Comparison of ENCODE assay signal across 24 cellular contexts in the genomic region with DNA sequence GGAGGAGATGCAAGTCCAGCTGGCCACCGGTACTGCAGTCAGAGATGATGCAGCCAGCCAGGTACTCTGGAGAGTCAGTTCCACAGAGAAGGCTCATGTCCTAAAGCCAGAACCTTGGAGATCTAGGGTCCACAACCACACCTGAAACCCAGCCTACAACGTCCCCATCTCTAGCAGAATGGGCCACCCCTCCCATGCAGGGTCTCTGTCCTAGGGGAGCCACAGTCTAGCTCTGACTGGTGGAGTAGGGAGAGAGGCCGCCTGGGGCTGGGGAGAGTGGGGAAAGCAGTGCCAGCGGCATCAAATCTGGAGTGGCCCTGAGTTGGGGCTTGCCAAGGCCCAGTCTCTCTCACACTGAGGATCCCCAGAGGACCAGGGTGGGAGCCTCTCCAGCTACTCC. TPM values are rescaled to one million over a fixed set of nuclear protein-coding genes. Genes with fewer than 3 reads are reported as not detected.
A peak's percentile ranks its signal among the peaks of the same experiment; 100 is the strongest.
DNase-seq lines count a peak whose midpoint lies in the region; ATAC-seq, FAIRE-seq and TF ChIP-seq lines count a peak whose summit lies in the region.
"Had no signal": no experiment of that assay in that cellular context is flagged by ENCODE, and none has a peak within 500 bp of the region (broad histone marks: within the 10 kb centered on the region; RNA-seq: fewer than 3 reads in every experiment).

No MANE protein-coding gene starts in this region.

- H3K27me3 Mint-ChIP-seq in CD14-positive monocyte (ENCODE audit: low read depth in 3 of 3) (no peaks in the 10 kb centered on the region), T-helper 17 cell (no peaks in the 10 kb centered on the region)
- H3K27me3 Mint-ChIP-seq: CD4-positive, CD25-positive, alpha-beta regulatory T cell had no signal

- DNase-seq in CD14-positive monocyte (ENCODE audit: low spot score): peak; percentile 12
- DNase-seq in T-helper 17 cell: no peak
- no peak for DNase-seq in HepG2 (ENCODE audit: low spot score)
- DNase-seq in sciatic nerve (ENCODE audit: low spot score): peak; percentile 28
- DNase-seq in NCI-H146 (lab: John Stamatoyannopoulos, UW): no peak
- DNase-seq in activated CD8-positive, alpha-beta memory T cell treated with anti-CD3 and anti-CD28 coated beads, Interleukin-2, amount 50 U/mL, for 48 hours: no peak
- DNase-seq in NCI-H524 treated with DMSO at 0.1 percent for 48 hours (lab: John Stamatoyannopoulos, UW): no peak
- DNase-seq in HPDE6-E6E7 (ENCODE audit: extremely low spot score): no peak
- DNase-seq: CD4-positive, CD25-positive, alpha-beta regulatory T cell; DMS153; DND-41; KBM-7; MG63; NCI-H1105 treated with DMSO at 0.1 percent for 48 hours; NCI-H2029; NCI-H446; NCI-H526; RPMI8226; SHP77 treated with DMSO at 0.1 percent for 48 hours had no signal

- no peak overlapping the region for H3K27ac ChIP-seq in HepG2 (ENCODE audit: extremely low read length, insufficient read depth, low read length)
- H3K27ac ChIP-seq: SK-N-MC had no signal

- H3K36me3 Mint-ChIP-seq in CD14-positive monocyte: peaks cover 86 to 96% of the 10 kb centered on the region in 2 donors
- peaks cover 10% of the 10 kb centered on the region for H3K36me3 Mint-ChIP-seq in T-helper 17 cell (ENCODE audit: low read depth)

- 0 out of 2 replicates have a peak, but pooled peaks cover 5% of the 10 kb centered on the region for H3K4me1 ChIP-seq in HepG2 (ENCODE audit: insufficient read depth, low read length)

- H3K9me3 Mint-ChIP-seq in CD14-positive monocyte: peaks cover 0 to 5% (median 0%) of the 10 kb centered on the region in 7 donors

- no peak for TF ChIP-seq POLR2A in HepG2 (IDR thresholded peaks at IDR 0.05; ENCODE audit: insufficient read depth in 1 of 2, low read depth in 2 of 2, low read length in 2 of 2)

- no peak overlapping the region for H2AFZ ChIP-seq in HepG2 (ENCODE audit: low read length)

- in situ Hi-C loops in HepG2 (cut with HindIII; ENCODE audit: extremely low pct_ligation_motif_present, low pct_unique_long_range_greater_than_20kb): no loop called here

- 100% methylated on average over 1 of the region's 4 CpGs for WGBS in HepG2 (ENCODE audit: low lambda C conversion rate)

- BruUV-seq in HepG2 (replicated peaks; lab: Mats Ljungman, UMichigan): no TSS peak

- H3K4me1 Mint-ChIP-seq in CD14-positive monocyte: peaks cover 15% of the 10 kb centered on the region
- peaks cover 11% of the 10 kb centered on the region for H3K4me1 Mint-ChIP-seq in T-helper 17 cell

- H3K4me2 ChIP-seq in HepG2 (ENCODE audit: low read depth, low read length): no peak overlapping the region

- POLR2A ChIA-PET in HepG2 (lab: Yijun Ruan, JAX): no interaction called here

- H3K27ac Mint-ChIP-seq in CD14-positive monocyte (no peak overlapping the region), T-helper 17 cell (peak overlapping the region; percentile 88)

- no peak overlapping the region for H3K4me3 Mint-ChIP-seq in CD14-positive monocyte
- no peak overlapping the region for H3K4me3 Mint-ChIP-seq in T-helper 17 cell
- H3K4me3 Mint-ChIP-seq: CD4-positive, CD25-positive, alpha-beta regulatory T cell had no signal

- CTCF ChIA-PET in HepG2 (lab: Yijun Ruan, JAX; ENCODE audit: low intra/inter-chr PET ratio, low total read pairs): no interaction called here

- no peak overlapping the region for H3K9ac ChIP-seq in HepG2 (ENCODE audit: insufficient read depth, low read depth, low read length)

- peaks cover 7% of the 10 kb centered on the region; the same call in 1 of the 2 replicates for H4K20me1 ChIP-seq in HepG2 (ENCODE audit: insufficient read depth, low read length)

- no peaks in the 10 kb centered on the region for H3K79me2 ChIP-seq in HepG2 (ENCODE audit: insufficient read depth, low read length)

- peaks cover 44 to 84% of the 10 kb centered on the region in 2 experiments for H3K36me3 ChIP-seq in HepG2 (replicated peaks in 1 of 2; ENCODE audit: control insufficient read depth in 1 of 2, insufficient read depth in 2 of 2, low read length in 2 of 2)

- intact Hi-C loops in CD14-positive monocyte (cut with micrococcal nuclease) (loop anchor here (5.0 kb wide), 1 partner anchor 76 kb away; no protein-coding TSS in a partner anchor), HepG2 (cut with micrococcal nuclease; ENCODE audit: unreplicated experiment) (loop anchor here (10.0 kb wide), 1 partner anchor 54 kb away; the partner anchor contains the start of genes CCDC12 and NBEAL2), sciatic nerve (cut with DNase I) (no loop called here)

- TF ChIP-seq EP300 in HepG2 (IDR thresholded peaks at IDR 0.05; ENCODE audit: low read depth in 2 of 2, low read length in 2 of 2) (no peak), HepG2 (CRISPR knock-in tag; IDR thresholded peaks at IDR 0.05; ENCODE audit: borderline replicate concordance) (no peak)

- TF ChIP-seq RAD21 in HepG2 (CRISPR knock-in tag; IDR thresholded peaks at IDR 0.05): no peak

- H3K9me3 ChIP-seq in T-helper 17 cell (ENCODE audit: control insufficient read depth, low read length, poor library complexity, severe bottlenecking) (no peaks in the 10 kb centered on the region), HepG2 (ENCODE audit: low read length) (no peaks in the 10 kb centered on the region; the same call in 1 of the 2 replicates)

- no peaks in the 10 kb centered on the region for H3K27me3 ChIP-seq in HepG2 (ENCODE audit: control insufficient read depth in 1 of 2, insufficient read depth in 2 of 2, low read length in 2 of 2)
- H3K27me3 ChIP-seq: MG63 had no signal

- ATAC-seq in T-helper 17 cell (no peak), HepG2 (no peak), sciatic nerve (no peak)

- TF ChIP-seq CTCF in CD14-positive monocyte (IDR thresholded peaks at IDR 0.05) (no peak), HepG2 (CRISPR knock-in tag; IDR thresholded peaks at IDR 0.05) (no peak)

- H3K4me3 ChIP-seq in HepG2 (replicated peaks in 1 of 3; ENCODE audit: insufficient read depth in 1 of 3, low read depth in 2 of 3, low read length in 3 of 3): no peak overlapping the region
- H3K4me3 ChIP-seq: MG63, SK-N-MC had no signal

- FAIRE-seq in HepG2 (lab: Jason Lieb, UNC): no peak
- FAIRE-seq: GM18507, H54 had no signal

RNA-seq across cellular contexts. Expression of gene PTH1R, which starts 43.5 kb away (rescaled TPM):
- polyA plus RNA-seq in CD14-positive monocyte: not detected
- total RNA-seq in T-helper 17 cell: not detected
- not detected in 2 replicates for total RNA-seq in HepG2 (2016; rRNA removed; fragmentation: Illumina TruSeq; extraction: Trizol)
- total RNA-seq in HepG2 (2016; cell fraction: cytosol; rRNA removed; fragmentation: Illumina TruSeq; extraction: Trizol; ENCODE audit: low read depth): not detected in 2 replicates
- not detected in 2 replicates for total RNA-seq in HepG2 (2016; cell fraction: insoluble cytoplasmic fraction; rRNA removed; fragmentation: Illumina TruSeq; extraction: Trizol)
- total RNA-seq in HepG2 (2016; cell fraction: membrane; rRNA removed; fragmentation: Illumina TruSeq; extraction: Trizol): not detected in 2 replicates
- not detected in 2 replicates for total RNA-seq in HepG2 (2016; cell fraction: nucleus; rRNA removed; fragmentation: Illumina TruSeq; extraction: Trizol)
- polyA plus RNA-seq in HepG2 (2011; rRNA removed): not detected in 2 replicates
- polyA plus RNA-seq in HepG2 (2011; cell fraction: cytosol; rRNA removed): not detected in 2 replicates
- 0.10 TPM in 1 of 2 replicates, not detected in the other for polyA plus RNA-seq in HepG2 (2011; cell fraction: nucleus; rRNA removed)
- polyA plus RNA-seq in HepG2 (2012): not detected in 2 replicates
- not detected in 2 replicates for polyA plus RNA-seq in HepG2 (2016; cell fraction: cytosol; fragmentation: Illumina TruSeq; extraction: Trizol; ENCODE audit: low read depth)
- not detected in 2 replicates for polyA plus RNA-seq in HepG2 (2016; cell fraction: insoluble cytoplasmic fraction; fragmentation: Illumina TruSeq; extraction: Trizol; ENCODE audit: low read depth)
- not detected in 2 replicates for polyA plus RNA-seq in HepG2 (2016; cell fraction: membrane; fragmentation: Illumina TruSeq; extraction: Trizol; ENCODE audit: low read depth)
- polyA plus RNA-seq in HepG2 (2016; cell fraction: nucleus; fragmentation: Illumina TruSeq; extraction: Trizol; ENCODE audit: insufficient read depth, low read depth): not detected in 2 replicates
- polyA minus RNA-seq in HepG2 (2011; rRNA and poly(A)+ RNA removed; ENCODE audit: low replicate concordance): not detected in 2 replicates
- not detected in 2 replicates for polyA minus RNA-seq in HepG2 (2011; cell fraction: cytosol; rRNA and poly(A)+ RNA removed)
- polyA minus RNA-seq in HepG2 (2011; cell fraction: nucleus; rRNA and poly(A)+ RNA removed): not detected in 2 replicates
- total RNA-seq in sciatic nerve: 6.6 TPM
- total RNA-seq: CD4-positive, CD25-positive, alpha-beta regulatory T cell had no signal
- polyA plus RNA-seq: CD4-positive, CD25-positive, alpha-beta regulatory T cell had no signal

RNA-seq across cellular contexts. Expression of gene CCDC12, which starts 55.5 kb away (rescaled TPM):
- polyA plus RNA-seq in CD14-positive monocyte (10 to 100 TPM; 50.1 to 55.8 TPM), HepG2 (2011; rRNA removed) (28.9 and 30.1 TPM in 2 replicates)
- total RNA-seq in T-helper 17 cell (10 to 100 TPM; 67.6 to 75.8 TPM), HepG2 (2016; rRNA removed; fragmentation: Illumina TruSeq; extraction: Trizol) (49.5 and 55.2 TPM in 2 replicates), sciatic nerve (40.9 TPM)
- total RNA-seq in HepG2 (2016; cell fraction: cytosol; rRNA removed; fragmentation: Illumina TruSeq; extraction: Trizol; ENCODE audit: low read depth): 28.7 and 32.4 TPM in 2 replicates
- total RNA-seq in HepG2 (2016; cell fraction: insoluble cytoplasmic fraction; rRNA removed; fragmentation: Illumina TruSeq; extraction: Trizol): 52.2 and 56.9 TPM in 2 replicates
- total RNA-seq in HepG2 (2016; cell fraction: membrane; rRNA removed; fragmentation: Illumina TruSeq; extraction: Trizol): 27.1 and 29.7 TPM in 2 replicates
- total RNA-seq in HepG2 (2016; cell fraction: nucleus; rRNA removed; fragmentation: Illumina TruSeq; extraction: Trizol): 28.6 and 32.0 TPM in 2 replicates
- polyA plus RNA-seq in HepG2 (2011; cell fraction: cytosol; rRNA removed): 32.7 and 35.6 TPM in 2 replicates
- polyA plus RNA-seq in HepG2 (2011; cell fraction: nucleus; rRNA removed): 40.0 and 40.6 TPM in 2 replicates
- 26.3 and 31.7 TPM in 2 replicates for polyA plus RNA-seq in HepG2 (2012)
- polyA plus RNA-seq in HepG2 (2016; cell fraction: cytosol; fragmentation: Illumina TruSeq; extraction: Trizol; ENCODE audit: low read depth): 14.7 and 15.4 TPM in 2 replicates
- polyA plus RNA-seq in HepG2 (2016; cell fraction: insoluble cytoplasmic fraction; fragmentation: Illumina TruSeq; extraction: Trizol; ENCODE audit: low read depth): 73.4 and 79.9 TPM in 2 replicates
- 18.7 and 18.8 TPM in 2 replicates for polyA plus RNA-seq in HepG2 (2016; cell fraction: membrane; fragmentation: Illumina TruSeq; extraction: Trizol; ENCODE audit: low read depth)
- 55.2 TPM in 2 replicates for polyA plus RNA-seq in HepG2 (2016; cell fraction: nucleus; fragmentation: Illumina TruSeq; extraction: Trizol; ENCODE audit: insufficient read depth, low read depth)
- 53.2 and 59.2 TPM in 2 replicates for polyA minus RNA-seq in HepG2 (2011; rRNA and poly(A)+ RNA removed; ENCODE audit: low replicate concordance)
- polyA minus RNA-seq in HepG2 (2011; cell fraction: cytosol; rRNA and poly(A)+ RNA removed): 9.3 and 12.2 TPM in 2 replicates
- polyA minus RNA-seq in HepG2 (2011; cell fraction: nucleus; rRNA and poly(A)+ RNA removed): 41.3 and 55.9 TPM in 2 replicates

RNA-seq across cellular contexts. Expression of gene MYL3, which starts 57.8 kb away (rescaled TPM):
- polyA plus RNA-seq in CD14-positive monocyte (not detected), HepG2 (2011; rRNA removed) (0.13 TPM in 1 of 2 replicates, not detected in the other)
- total RNA-seq in T-helper 17 cell (not detected), HepG2 (2016; rRNA removed; fragmentation: Illumina TruSeq; extraction: Trizol) (not detected in 2 replicates), sciatic nerve (3.3 TPM)
- not detected in 2 replicates for total RNA-seq in HepG2 (2016; cell fraction: cytosol; rRNA removed; fragmentation: Illumina TruSeq; extraction: Trizol; ENCODE audit: low read depth)
- not detected in 2 replicates for total RNA-seq in HepG2 (2016; cell fraction: insoluble cytoplasmic fraction; rRNA removed; fragmentation: Illumina TruSeq; extraction: Trizol)
- not detected in 2 replicates for total RNA-seq in HepG2 (2016; cell fraction: membrane; rRNA removed; fragmentation: Illumina TruSeq; extraction: Trizol)
- not detected in 2 replicates for total RNA-seq in HepG2 (2016; cell fraction: nucleus; rRNA removed; fragmentation: Illumina TruSeq; extraction: Trizol)
- polyA plus RNA-seq in HepG2 (2011; cell fraction: cytosol; rRNA removed): 0.06 TPM in 1 of 2 replicates, not detected in the other
- not detected in 2 replicates for polyA plus RNA-seq in HepG2 (2011; cell fraction: nucleus; rRNA removed)
- not detected in 2 replicates for polyA plus RNA-seq in HepG2 (2012)
- polyA plus RNA-seq in HepG2 (2016; cell fraction: cytosol; fragmentation: Illumina TruSeq; extraction: Trizol; ENCODE audit: low read depth): not detected in 2 replicates
- polyA plus RNA-seq in HepG2 (2016; cell fraction: insoluble cytoplasmic fraction; fragmentation: Illumina TruSeq; extraction: Trizol; ENCODE audit: low read depth): not detected in 2 replicates
- polyA plus RNA-seq in HepG2 (2016; cell fraction: membrane; fragmentation: Illumina TruSeq; extraction: Trizol; ENCODE audit: low read depth): not detected in 2 replicates
- polyA plus RNA-seq in HepG2 (2016; cell fraction: nucleus; fragmentation: Illumina TruSeq; extraction: Trizol; ENCODE audit: insufficient read depth, low read depth): not detected in 2 replicates
- 0.16 TPM in 1 of 2 replicates, not detected in the other for polyA minus RNA-seq in HepG2 (2011; rRNA and poly(A)+ RNA removed; ENCODE audit: low replicate concordance)
- not detected in 2 replicates for polyA minus RNA-seq in HepG2 (2011; cell fraction: cytosol; rRNA and poly(A)+ RNA removed)
- not detected in 2 replicates for polyA minus RNA-seq in HepG2 (2011; cell fraction: nucleus; rRNA and poly(A)+ RNA removed)
- total RNA-seq: A673; CD4-positive, CD25-positive, alpha-beta regulatory T cell; HT1080 had no signal
- polyA plus RNA-seq: CD4-positive, CD25-positive, alpha-beta regulatory T cell had no signal

RNA-seq across cellular contexts. Expression of gene NBEAL2, which starts 58.4 kb away (rescaled TPM):
- 10 to 100 TPM; 10.4 to 17.3 TPM for polyA plus RNA-seq in CD14-positive monocyte
- 100 to 1,000 TPM; 285 to 303 TPM for total RNA-seq in T-helper 17 cell
- total RNA-seq in HepG2 (2016; rRNA removed; fragmentation: Illumina TruSeq; extraction: Trizol): 6.0 and 9.7 TPM in 2 replicates
- total RNA-seq in HepG2 (2016; cell fraction: cytosol; rRNA removed; fragmentation: Illumina TruSeq; extraction: Trizol; ENCODE audit: low read depth): 1.8 and 2.7 TPM in 2 replicates
- 6.0 and 8.3 TPM in 2 replicates for total RNA-seq in HepG2 (2016; cell fraction: insoluble cytoplasmic fraction; rRNA removed; fragmentation: Illumina TruSeq; extraction: Trizol)
- total RNA-seq in HepG2 (2016; cell fraction: membrane; rRNA removed; fragmentation: Illumina TruSeq; extraction: Trizol): 4.1 and 4.3 TPM in 2 replicates
- 14.8 and 19.9 TPM in 2 replicates for total RNA-seq in HepG2 (2016; cell fraction: nucleus; rRNA removed; fragmentation: Illumina TruSeq; extraction: Trizol)
- 12.4 and 15.8 TPM in 2 replicates for polyA plus RNA-seq in HepG2 (2011; rRNA removed)
- polyA plus RNA-seq in HepG2 (2011; cell fraction: cytosol; rRNA removed): 3.6 and 4.9 TPM in 2 replicates
- polyA plus RNA-seq in HepG2 (2011; cell fraction: nucleus; rRNA removed): 222 and 246 TPM in 2 replicates
- 7.9 and 16.7 TPM in 2 replicates for polyA plus RNA-seq in HepG2 (2012)
- polyA plus RNA-seq in HepG2 (2016; cell fraction: cytosol; fragmentation: Illumina TruSeq; extraction: Trizol; ENCODE audit: low read depth): 0.67 and 0.80 TPM in 2 replicates
- polyA plus RNA-seq in HepG2 (2016; cell fraction: insoluble cytoplasmic fraction; fragmentation: Illumina TruSeq; extraction: Trizol; ENCODE audit: low read depth): 6.4 and 7.7 TPM in 2 replicates
- 1.5 and 1.8 TPM in 2 replicates for polyA plus RNA-seq in HepG2 (2016; cell fraction: membrane; fragmentation: Illumina TruSeq; extraction: Trizol; ENCODE audit: low read depth)
- 69.9 and 76.5 TPM in 2 replicates for polyA plus RNA-seq in HepG2 (2016; cell fraction: nucleus; fragmentation: Illumina TruSeq; extraction: Trizol; ENCODE audit: insufficient read depth, low read depth)
- 8.9 and 19.6 TPM in 2 replicates for polyA minus RNA-seq in HepG2 (2011; rRNA and poly(A)+ RNA removed; ENCODE audit: low replicate concordance)
- polyA minus RNA-seq in HepG2 (2011; cell fraction: cytosol; rRNA and poly(A)+ RNA removed): 2.9 and 3.9 TPM in 2 replicates
- polyA minus RNA-seq in HepG2 (2011; cell fraction: nucleus; rRNA and poly(A)+ RNA removed): 18.7 and 21.3 TPM in 2 replicates
- 44.0 TPM for total RNA-seq in sciatic nerve

Comparison
In these comparisons a context has a peak if more than half of its experiments do, and no peak if none do; other contexts are left out.
1. DNase-seq: peak in CD14-positive monocyte (single experiment) and sciatic nerve (single experiment); none in T-helper 17 cell (0 of 3), HepG2 (single experiment), NCI-H146 (single experiment), activated CD8-positive, alpha-beta memory T cell treated with anti-CD3 and anti-CD28 coated beads, Interleukin-2, amount 50 U/mL, for 48 hours (single experiment), NCI-H524 treated with DMSO at 0.1 percent for 48 hours (single experiment) and HPDE6-E6E7 (single experiment).